ENCODE assay signal across 2 cellular contexts in genomic region chr3:137764563-137765309, GRCh38.
TF ChIP-seq lines count a peak whose summit lies in the region.

No MANE protein-coding gene starts in this region.

TF ChIP-seq in endothelial cell of umbilical vein, 7 proteins besides CTCF, POLR2A, EP300 and RAD21 (continued from another document):
- TF ChIP-seq MAX (IDR thresholded peaks at IDR 0.05; ENCODE audit: insufficient read depth, insufficient read length) (no peak), EZH2 (IDR thresholded peaks at IDR 0.05; ENCODE audit: borderline replicate concordance, low read depth, low read length, severe bottlenecking) (peak; percentile 53), GATA2 (IDR thresholded peaks at IDR 0.05; ENCODE audit: insufficient read depth, insufficient read length, low read depth, low read length) (no peak), POLR2AphosphoS5 (IDR thresholded peaks at IDR 0.05; ENCODE audit: insufficient read depth, low read depth, low read length) (no peak), FOS (IDR thresholded peaks at IDR 0.05; ENCODE audit: borderline replicate concordance, insufficient read depth, low read length) (no peak), JUN (IDR thresholded peaks at IDR 0.05; ENCODE audit: borderline replicate concordance, insufficient read depth, insufficient read length, low read depth) (no peak)

TF ChIP-seq in neural cell, 6 proteins besides CTCF, POLR2A, EP300 and RAD21:
- peak; percentile 17 for TF ChIP-seq EZH2 (IDR thresholded peaks at IDR 0.05; ENCODE audit: borderline replicate concordance, insufficient read depth, low read length, poor library complexity, severe bottlenecking)
- no peak for TF ChIP-seq POLR2AphosphoS5 (IDR thresholded peaks at IDR 0.05)
